Comparison of ENCODE assay signal across 8 cellular contexts in genomic region chr12:9760699-9761406, GRCh38. TPM values are rescaled to one million over a fixed set of nuclear protein-coding genes. Genes with fewer than 3 reads are reported as not detected.
DNase-seq lines count a peak whose midpoint lies in the region; ATAC-seq and TF ChIP-seq lines count a peak whose summit lies in the region.

Gene CD69 (minus strand): TSS chr12:9760901. CDS start chr12:9760820, 81 bp downstream.

- peaks cover 59% of the 10 kb centered on the region for H3K4me1 ChIP-seq in CD4-positive, alpha-beta memory T cell (ENCODE audit: insufficient read depth, low read length)
- peaks cover 44% of the 10 kb centered on the region for H3K4me1 ChIP-seq in mononuclear cell (ENCODE audit: insufficient read depth, low read length)
- H3K4me1 ChIP-seq in tibial nerve: peaks cover 0 to 6% (median 0%) of the 10 kb centered on the region in 4 donors

- peak within 1 kb of the TSS; percentile 98 to 100 (median 100) for H3K27ac Mint-ChIP-seq in CD4-positive, alpha-beta memory T cell

- no peaks in the 10 kb centered on the region for H3K27me3 Mint-ChIP-seq in CD4-positive, alpha-beta memory T cell

- 40% methylated on average over 6 of the region's 6 CpGs for WGBS in tibial nerve, 2 donors

- TF ChIP-seq EP300 in tibial nerve (IDR thresholded peaks at IDR 0.05): peak in 1 of 2 donors; percentile 46

- POLR2A ChIA-PET in CD4-positive, alpha-beta memory T cell (lab: Charles Lee; ENCODE audit: partially characterized antibody): interaction anchor here (0.7 to 15.8 kb wide), 33 partner anchors 10 to 453 kb away, joined by 3 to 422 read pairs (median 7); partner anchors contain the start of genes CLEC2B and CLEC2D

- CTCF ChIA-PET in CD4-positive, alpha-beta memory T cell (lab: Charles Lee; ENCODE audit: partially characterized antibody): interaction anchor here (0.9 to 22.5 kb wide), 15 partner anchors 9 to 379 kb away, joined by 3 to 889 read pairs (median 4); partner anchors contain the start of genes CLEC2B and CLEC2D

- DNase-seq in CD4-positive, alpha-beta memory T cell: peak; percentile 87 to 93 (median 90)
- DNase-seq in NOMO-1 (lab: John Stamatoyannopoulos, UW; ENCODE audit: unreplicated experiment in 2 of 2): peak; percentile 60 to 71
- DNase-seq in activated T-cell treated with anti-CD3 and anti-CD28 coated beads, Interleukin-2, amount 50 U/mL, for 48 hours: peak; percentile 78 to 81
- DNase-seq in tibial nerve (ENCODE audit: low spot score in 2 of 2): no peak
- no peak for DNase-seq in NCI-H1092 (lab: John Stamatoyannopoulos, UW)
- DNase-seq in NCI-H2029 treated with DMSO at 0.1 percent for 48 hours (lab: John Stamatoyannopoulos, UW): no peak

- ATAC-seq in GM21528 (IDR thresholded peaks at IDR 0.05; ENCODE audit: low FRiP score, unreplicated experiment): peak; percentile 49

- H3K4me3 Mint-ChIP-seq in CD4-positive, alpha-beta memory T cell: peak within 1 kb of the TSS; percentile 87 to 100 (median 98)

- intact Hi-C loops in CD4-positive, alpha-beta memory T cell (cut with micrococcal nuclease): loop anchor here (1.0 to 2.0 kb wide), 3 partner anchors 11 to 112 kb away; no protein-coding TSS in a partner anchor

- no peaks in the 10 kb centered on the region for H3K9me3 ChIP-seq in CD4-positive, alpha-beta memory T cell (ENCODE audit: control insufficient read depth in 1 of 2, low read length in 2 of 2)
- H3K9me3 ChIP-seq in mononuclear cell (ENCODE audit: low read depth, low read length) (no peaks in the 10 kb centered on the region), tibial nerve (no peaks in the 10 kb centered on the region)

- peaks cover 14 to 56% of the 10 kb centered on the region in 2 donors for H3K36me3 Mint-ChIP-seq in CD4-positive, alpha-beta memory T cell

- H3K4me3 ChIP-seq in CD4-positive, alpha-beta memory T cell (ENCODE audit: low read length in 2 of 2): peak within 1 kb of the TSS; percentile 71 to 80
- H3K4me3 ChIP-seq in mononuclear cell (ENCODE audit: low read length) (peak within 1 kb of the TSS; percentile 46), tibial nerve (peak within 1 kb of the TSS in 3 of 4 donors; percentile 3 to 40 (median 22))

- peaks cover 0 to 2% (median 0%) of the 10 kb centered on the region in 8 donors for H3K9me3 Mint-ChIP-seq in CD4-positive, alpha-beta memory T cell

- TF ChIP-seq POLR2A in tibial nerve (IDR thresholded peaks at IDR 0.05): peak in 1 of 2 donors; percentile 29

- peak within 1 kb of the TSS; percentile 98 for H3K27ac ChIP-seq in CD4-positive, alpha-beta memory T cell (ENCODE audit: low read depth, low read length)
- H3K27ac ChIP-seq in tibial nerve: peak within 1 kb of the TSS in 2 of 4 donors; percentile 23 to 82

- H3K4me1 Mint-ChIP-seq in CD4-positive, alpha-beta memory T cell: peaks cover 42 to 70% (median 51%) of the 10 kb centered on the region in 4 donors

- no peak for TF ChIP-seq CTCF in tibial nerve (IDR thresholded peaks at IDR 0.05)

- peaks cover 5% of the 10 kb centered on the region for H3K36me3 ChIP-seq in CD4-positive, alpha-beta memory T cell (ENCODE audit: insufficient read depth, low read length)
- no peaks in the 10 kb centered on the region for H3K36me3 ChIP-seq in tibial nerve

- no peaks in the 10 kb centered on the region for H3K27me3 ChIP-seq in CD4-positive, alpha-beta memory T cell (ENCODE audit: insufficient read depth, low read length)
- H3K27me3 ChIP-seq in mononuclear cell (ENCODE audit: insufficient read depth, low read length) (no peaks in the 10 kb centered on the region), tibial nerve (no peaks in the 10 kb centered on the region)

RNA-seq across cellular contexts. Expression of gene CD69, which starts in this region (rescaled TPM):
- 10 to 100 TPM; 31.0 to 35.9 TPM for total RNA-seq in CD4-positive, alpha-beta memory T cell
- polyA plus RNA-seq in CD4-positive, alpha-beta memory T cell: 1,000 to 10,000 TPM in 1 of 2 donors, 100 to 1,000 TPM in 1; 145 to 1,121 TPM
- 2,627 TPM for total RNA-seq in mononuclear cell
- total RNA-seq in tibial nerve: 10 to 100 TPM in 1 of 4 donors, 1 to 10 TPM in 3; 4.2 to 13.5 (median 7.4) TPM

Comparison
In these comparisons a context has a peak if more than half of its experiments do, and no peak if none do; other contexts are left out.
1. RNA of gene CD69 (total RNA-seq): 2,627 TPM in mononuclear cell (single experiment); 31.0 to 35.9 TPM in CD4-positive, alpha-beta memory T cell and 4.2 to 13.5 TPM in tibial nerve; every median in the first group is over 10 times any median in the second.
2. DNase-seq: peak in CD4-positive, alpha-beta memory T cell (5 of 5), NOMO-1 (2 of 2) and activated T-cell treated with anti-CD3 and anti-CD28 coated beads, Interleukin-2, amount 50 U/mL, for 48 hours (2 of 2); none in tibial nerve (0 of 2), NCI-H1092 (single experiment) and NCI-H2029 treated with DMSO at 0.1 percent for 48 hours (single experiment).
3. H3K4me3 ChIP-seq: peak in every context shown above with its lines; median percentile 76 in CD4-positive, alpha-beta memory T cell; 46 in mononuclear cell; 22 in tibial nerve.